8 cellular contexts compared by ENCODE assay signal in the genomic region with DNA sequence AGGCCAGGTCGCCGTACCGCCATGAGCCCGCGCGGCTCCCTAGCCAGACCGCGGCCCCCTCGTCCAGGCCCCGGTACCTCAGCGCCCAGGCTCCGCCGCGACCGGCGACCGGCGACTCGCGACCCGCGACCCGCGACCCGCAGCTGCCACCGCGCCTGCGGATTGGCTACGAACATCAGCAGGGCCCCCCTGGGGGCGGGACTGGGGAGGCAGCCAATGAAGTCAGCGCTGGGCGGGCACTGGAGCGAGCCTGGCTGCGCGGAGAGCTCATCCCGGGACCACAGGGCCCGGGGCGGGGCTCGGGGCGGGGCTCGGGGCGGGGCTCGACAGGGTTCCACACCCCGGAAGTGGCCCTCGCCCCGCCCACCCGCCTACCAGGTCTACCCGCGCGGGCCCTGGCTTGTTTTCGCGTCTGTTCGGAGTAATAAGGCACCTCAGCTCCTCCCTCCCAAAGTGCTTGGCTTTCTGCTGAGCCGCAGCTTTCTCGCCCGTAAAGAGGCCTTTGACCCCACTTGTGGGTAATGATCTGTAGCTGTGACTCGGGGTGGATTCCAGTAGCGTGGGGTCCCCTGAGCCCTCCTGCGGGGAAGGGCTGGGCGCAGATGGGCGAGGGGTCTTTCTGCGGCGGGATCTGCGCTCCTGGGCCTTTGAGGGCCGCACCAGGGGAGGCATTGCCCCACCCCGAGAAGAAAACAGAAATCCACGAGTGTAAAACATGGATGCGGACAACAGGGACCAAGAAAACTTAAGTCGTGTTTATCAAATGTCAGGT. TPM values are rescaled to one million over a fixed set of nuclear protein-coding genes. Genes with fewer than 3 reads are reported as not detected.
A peak's percentile ranks its signal among the peaks of the same experiment; 100 is the strongest.
DNase-seq lines count a peak whose midpoint lies in the region; ATAC-seq and TF ChIP-seq lines count a peak whose summit lies in the region.

A gene (minus strand): TSS at position 170 of the 772 bp plus-strand sequence. CDS start 1,438 bp downstream, outside the sequence.

- H3K9me3 ChIP-seq in Caco-2, result no peaks in the 10 kb centered on the region

- H3K27me3 ChIP-seq in Caco-2 (replicated peaks; ENCODE audit: control insufficient read depth, insufficient read depth, low read length), result no peaks in the 10 kb centered on the region

- CTCF ChIA-PET in Caco-2 (lab: Charles Lee), result interaction anchor here (0.5 to 2.0 kb wide), 13 partner anchors 21 to 1990 kb away, joined by 3 to 38 read pairs (median 5); no protein-coding TSS in a partner anchor

- H3K4me3 Mint-ChIP-seq in Caco-2 (ENCODE audit: unreplicated experiment), result peak within 1 kb of the TSS; percentile 85
- peak within 1 kb of the TSS; percentile 83 for H3K4me3 Mint-ChIP-seq in memory B cell

- DNase-seq in Caco-2 (peak; percentile 97), HT1080 (ENCODE audit: low read depth) (peak; percentile 89), memory B cell (ENCODE audit: low spot score in 2 of 2) (peak; percentile 93 to 94)
- peak; percentile 80 for DNase-seq in NK-92 treated with Interleukin-12 subunit alpha and Interleukin-12 subunit beta, amount 100 ng/mL, for 24 hours (lab: John Stamatoyannopoulos, UW)
- peak; percentile 93 to 100 for DNase-seq in activated CD8-positive, alpha-beta memory T cell treated with anti-CD3 and anti-CD28 coated beads for 1 hour (ENCODE audit: extremely low read depth in 1 of 2, low read depth in 1 of 2)
- peak; percentile 99 for DNase-seq in effector CD8-positive, alpha-beta T cell (lab: John Stamatoyannopoulos, UW)
- DNase-seq in stimulated activated CD4-positive, alpha-beta T cell treated with anti-CD3 and anti-CD28 coated beads, TNF-alpha, amount 100 ng/mL, for 48 hours (ENCODE audit: low read depth in 3 of 3), result peak; percentile 96 to 100 (median 97)

- no peaks in the 10 kb centered on the region for H3K9me3 Mint-ChIP-seq in Caco-2 (ENCODE audit: unreplicated experiment)
- H3K9me3 Mint-ChIP-seq in memory B cell, result no peaks in the 10 kb centered on the region

- H3K4me1 Mint-ChIP-seq in Caco-2 (ENCODE audit: low read depth, unreplicated experiment) (no peaks in the 10 kb centered on the region), memory B cell (peaks cover 9% of the 10 kb centered on the region)

- no peaks in the 10 kb centered on the region; the same call in 1 of the 2 replicates for H3K36me3 ChIP-seq in Caco-2 (ENCODE audit: control insufficient read depth, insufficient read depth, low read length)

- POLR2A ChIA-PET in Caco-2 (lab: Charles Lee), result interaction anchor here (0.6 to 1.5 kb wide), 10 partner anchors 23 to 1194 kb away, joined by 3 to 19 read pairs (median 7); a partner anchor contains a TSS

- BruUV-seq in Caco-2 (replicated peaks; lab: Mats Ljungman, UMichigan), result TSS peak; percentile 92

- peak within 1 kb of the TSS; percentile 75 for H3K4me3 ChIP-seq in Caco-2 (ENCODE audit: low read depth, low read length)

- ATAC-seq in GM21381 (IDR thresholded peaks at IDR 0.05; ENCODE audit: unreplicated experiment) (peak; percentile 98), memory B cell (ENCODE audit: low read depth) (peak; percentile 97)

- H3K4me1 ChIP-seq in Caco-2, result peaks cover 8% of the 10 kb centered on the region; the same call in 1 of the 2 replicates

- no peaks in the 10 kb centered on the region for H3K27me3 Mint-ChIP-seq in Caco-2 (ENCODE audit: insufficient read depth, unreplicated experiment)
- H3K27me3 Mint-ChIP-seq in memory B cell, result no peaks in the 10 kb centered on the region

- TF ChIP-seq CTCF in Caco-2 (IDR thresholded peaks at IDR 0.05; ENCODE audit: insufficient read depth in 1 of 2, low read depth in 1 of 2, low read length in 1 of 2, severe bottlenecking in 1 of 2, unreplicated experiment in 1 of 2), result no peak

- H3K36me3 Mint-ChIP-seq in Caco-2 (ENCODE audit: insufficient read depth, unreplicated experiment), result no peaks in the 10 kb centered on the region
- H3K36me3 Mint-ChIP-seq in memory B cell, result no peaks in the 10 kb centered on the region

- H3K27ac Mint-ChIP-seq in Caco-2 (ENCODE audit: unreplicated experiment) (peak within 1 kb of the TSS; percentile 96), memory B cell (peak within 1 kb of the TSS; percentile 82)

- intact Hi-C loops in Caco-2 (cut with micrococcal nuclease; ENCODE audit: unreplicated experiment), result loop anchor here (1.0 to 5.0 kb wide), 2 partner anchors 166 to 482 kb away; a partner anchor contains a TSS

RNA-seq across cellular contexts. Expression of the gene that starts here (rescaled TPM):
- 14.4 and 15.9 TPM in 2 replicates for total RNA-seq in Caco-2 (2022)
- 4.1 and 6.6 TPM in 2 replicates for total RNA-seq in HT1080 (2014; rRNA removed; shearing (Covaris generic))
- polyA plus RNA-seq in HT1080 (2015; cell fraction: cytosol; rRNA removed), result 4.2 and 4.4 TPM in 2 replicates
- polyA plus RNA-seq in HT1080 (2015; cell fraction: nucleus; rRNA removed), result 4.8 and 7.2 TPM in 2 replicates

Comparison
In these comparisons a context has a peak if more than half of its experiments do, and no peak if none do; other contexts are left out.
1. Peak in every context shown above with its lines: DNase-seq, ATAC-seq and H3K4me3 ChIP-seq.